ENCODE assay signal across 18 cellular contexts in genomic region chr2:169910109-169910799, GRCh38.
DNase-seq lines count a peak whose midpoint lies in the region; ATAC-seq, FAIRE-seq and TF ChIP-seq lines count a peak whose summit lies in the region.
"Had no signal": no experiment of that assay in that cellular context is flagged by ENCODE, and none has a peak within 500 bp of the region (broad histone marks: within the 10 kb centered on the region; RNA-seq: fewer than 3 reads in every experiment).

No MANE protein-coding gene starts in this region.

- H3K9me3 ChIP-seq in K562 (replicated peaks; ENCODE audit: control insufficient read depth, insufficient read depth, low read depth, low read length) = no peaks in the 10 kb centered on the region
- no peaks in the 10 kb centered on the region for H3K9me3 ChIP-seq in upper lobe of left lung

- H3K27ac Mint-ChIP-seq in nephron progenitor cell = no peak overlapping the region
- H3K27ac Mint-ChIP-seq: H9 had no signal

- H3K4me2 ChIP-seq in K562 (ENCODE audit: insufficient read depth, low read length) = peak overlapping the region; percentile 11; the same call in 1 of the 2 replicates

- no peak overlapping the region for H3K4me3 ChIP-seq in K562
- H3K4me3 ChIP-seq in upper lobe of left lung = no peak overlapping the region

- H3K9me1 ChIP-seq in K562 (ENCODE audit: control insufficient read depth, insufficient read depth, low read length) = peaks cover 5% of the 10 kb centered on the region

- no peak overlapping the region for H2AFZ ChIP-seq in K562 (ENCODE audit: low read depth, low read length)

- BruUV-seq in K562 (replicated peaks; lab: Mats Ljungman, UMichigan) = no TSS peak

- no peaks in the 10 kb centered on the region for H3K9me3 Mint-ChIP-seq in nephron progenitor cell
- H3K9me3 Mint-ChIP-seq: CD4-positive, CD25-positive, alpha-beta regulatory T cell; H9 had no signal

- TF ChIP-seq POLR2A in K562 (conservative IDR thresholded peaks at IDR 0.05) (no peak), upper lobe of left lung (IDR thresholded peaks at IDR 0.05) (no peak)

- peaks cover 31% of the 10 kb centered on the region for H3K36me3 Mint-ChIP-seq in nephron progenitor cell (ENCODE audit: low read depth)

- no peaks in the 10 kb centered on the region for H3K27me3 Mint-ChIP-seq in nephron progenitor cell (ENCODE audit: low read depth, poor library complexity)
- H3K27me3 Mint-ChIP-seq: CD4-positive, CD25-positive, alpha-beta regulatory T cell had no signal

- peaks cover 7% of the 10 kb centered on the region; the same call in 2 of the 3 replicates for H3K79me2 ChIP-seq in K562 (ENCODE audit: control insufficient read depth, insufficient read depth, low read length)

- H3K36me3 ChIP-seq in K562 (ENCODE audit: control insufficient read depth, insufficient read depth, low read length) (peaks cover 53% of the 10 kb centered on the region), upper lobe of left lung (peaks cover 0 to 18% (median 0%) of the 10 kb centered on the region in 4 donors)

- H3K27me3 ChIP-seq in K562 (ENCODE audit: control insufficient read depth in 2 of 2, insufficient read depth in 2 of 2, low read length in 2 of 2) (no peaks in the 10 kb centered on the region), upper lobe of left lung (no peaks in the 10 kb centered on the region)

- CTCF ChIA-PET in K562 (lab: Yijun Ruan, JAX; ENCODE audit: low intra/inter-chr PET ratio) = interaction anchor here (0.5 kb wide), 1 partner anchor 59 kb away, joined by 5 read pairs; no protein-coding TSS in a partner anchor

- peak overlapping the region; percentile 45; the same call in 2 of the 3 replicates for H3K27ac ChIP-seq in K562 (ENCODE audit: extremely low read depth, low read depth, low read length)
- H3K27ac ChIP-seq in upper lobe of left lung = no peak overlapping the region

- no peak for TF ChIP-seq RAD21 in K562 (CRISPR knock-in tag; conservative IDR thresholded peaks at IDR 0.05 in 1 of 2, IDR thresholded peaks at IDR 0.05 in 1 of 2)

- TF ChIP-seq EP300 in K562 (IDR thresholded peaks at IDR 0.05; ENCODE audit: low read length) (peak; percentile 86), upper lobe of left lung (IDR thresholded peaks at IDR 0.05) (no peak)

- 9% methylated on average over 7 of the region's 7 CpGs for WGBS in K562 (ENCODE audit: insufficient coverage, low coverage, missing lambda C conversion rate)
- WGBS in upper lobe of left lung, 2 donors = 79 to 81% methylated on average over 7 of the region's 7 CpGs

- DNase-seq in COLO829 (ENCODE audit: low spot score) (peak; percentile 63), K562 (ENCODE audit: extremely low read depth in 1 of 4, low spot score in 3 of 4) (peak; percentile 48 to 81 (median 67)), nephron progenitor cell (no peak), upper lobe of left lung (no peak), DMS79 (lab: John Stamatoyannopoulos, UW) (no peak)
- DNase-seq: 8988T; CD4-positive, CD25-positive, alpha-beta regulatory T cell; DMS153; GF-D8; H9; NCI-H1092 treated with DMSO at 0.1 percent for 48 hours; NCI-H2081; NCI-H2171 treated with DMSO at 0.1 percent for 48 hours had no signal

- FAIRE-seq in K562 (lab: Jason Lieb, UNC) (peak; percentile 67), islet of Langerhans (lab: Jason Lieb, UNC) (peak; percentile 38)
- FAIRE-seq: RCC 7860 had no signal

- H3K4me1 ChIP-seq in K562 (replicated peaks in 1 of 2; ENCODE audit: control insufficient read depth in 2 of 2, insufficient read depth in 2 of 2, low read length in 2 of 2) = peaks cover 0 to 18% of the 10 kb centered on the region in 2 experiments; a peak in 4 of 5 replicates
- H3K4me1 ChIP-seq in upper lobe of left lung = no peaks in the 10 kb centered on the region

- ATAC-seq in SK-N-SH treated with all-trans-retinoic acid at 6 μM for 48 hours (peak; percentile 85), K562 (peak; percentile 97), upper lobe of left lung (ENCODE audit: low FRiP score in 2 of 2) (no peak), HG02588 (IDR thresholded peaks at IDR 0.05; ENCODE audit: unreplicated experiment) (no peak)
- ATAC-seq: Right ventricle myocardium inferior had no signal

- H3K9ac ChIP-seq in K562 (ENCODE audit: insufficient read depth in 1 of 2, low read depth in 2 of 2, low read length in 2 of 2) = no peak overlapping the region

- no peak overlapping the region for H3K4me3 Mint-ChIP-seq in nephron progenitor cell
- H3K4me3 Mint-ChIP-seq: CD4-positive, CD25-positive, alpha-beta regulatory T cell; H9 had no signal

- H3K4me1 Mint-ChIP-seq in nephron progenitor cell = no peaks in the 10 kb centered on the region

- H4K20me1 ChIP-seq in K562 (replicated peaks; ENCODE audit: control insufficient read depth, insufficient read depth, low read length) = no peaks in the 10 kb centered on the region

- in situ Hi-C loops in K562 (cut with MboI) = no loop called here

- intact Hi-C loops in K562 (cut with micrococcal nuclease) = loop anchor here (1.0 kb wide), 1 partner anchor 16 kb away; no protein-coding TSS in a partner anchor

- POLR2A ChIA-PET in K562 (lab: Yijun Ruan, JAX) = interaction anchor here (0.7 to 1.8 kb wide), 6 partner anchors 12 to 82 kb away, joined by 3 to 9 read pairs (median 4); no protein-coding TSS in a partner anchor

- TF ChIP-seq CTCF in K562 (IDR thresholded peaks at IDR 0.05 in 2 of 3, conservative IDR thresholded peaks at IDR 0.05 in 1 of 3; ENCODE audit: insufficient read depth in 2 of 3, low read depth in 1 of 3, low read length in 3 of 3) = peak in 1 of 3 experiments; percentile 6; a peak in 1 of 6 replicates
- TF ChIP-seq CTCF in nephron progenitor cell (IDR thresholded peaks at IDR 0.05) = no peak
- no peak for TF ChIP-seq CTCF in upper lobe of left lung (IDR thresholded peaks at IDR 0.05)

TF ChIP-seq in SK-N-SH treated with all-trans-retinoic acid at 6 μM for 48 hours, 23 proteins besides CTCF, POLR2A, EP300 and RAD21 (continues in another document):
- no peak for TF ChIP-seq POU6F1 (CRISPR knock-in tag; IDR thresholded peaks at IDR 0.05; ENCODE audit: borderline replicate concordance, low read depth)
- TF ChIP-seq ESRRG (CRISPR knock-in tag; IDR thresholded peaks at IDR 0.05) = peak; percentile 76; the same call in 1 of the 2 replicates

TF ChIP-seq in K562, 482 proteins besides CTCF, POLR2A, EP300 and RAD21 (continues in another document):
- peak; percentile 46 for TF ChIP-seq DACH1 (IDR thresholded peaks at IDR 0.05; ENCODE audit: partially characterized antibody)
- TF ChIP-seq SMARCB1 (IDR thresholded peaks at IDR 0.05; ENCODE audit: insufficient read length, low read depth) = peak; percentile 74
- TF ChIP-seq HDAC2 (IDR thresholded peaks at IDR 0.05) = peak; percentile 91; the same call in 1 of the 2 replicates
- TF ChIP-seq FOS (IDR thresholded peaks at IDR 0.05; ENCODE audit: extremely low read depth, insufficient read length) = peak; percentile 15
- no peak for TF ChIP-seq TFAM (CRISPR knock-in tag; conservative IDR thresholded peaks at IDR 0.05)
- peak; percentile 97 for TF ChIP-seq SMARCA4 (IDR thresholded peaks at IDR 0.05)
- peak; percentile 95 for TF ChIP-seq ARID1B (IDR thresholded peaks at IDR 0.05)
- peak; percentile 70 for TF ChIP-seq SMAD4 (CRISPR knock-in tag; conservative IDR thresholded peaks at IDR 0.05)
- TF ChIP-seq ZNF316 (IDR thresholded peaks at IDR 0.05) = peak; percentile 49; the same call in 1 of the 2 replicates
- peak; percentile 30; the same call in 1 of the 2 replicates for TF ChIP-seq NBN (IDR thresholded peaks at IDR 0.05; ENCODE audit: low read depth)
- no peak for TF ChIP-seq NELFE (IDR thresholded peaks at IDR 0.05; ENCODE audit: insufficient read depth, insufficient read length)
- no peak for TF ChIP-seq MECOM (CRISPR knock-in tag; IDR thresholded peaks at IDR 0.05)
- TF ChIP-seq LCOR (CRISPR knock-in tag; IDR thresholded peaks at IDR 0.05) = peak; percentile 25; the same call in 1 of the 2 replicates
- peak; percentile 54; the same call in 1 of the 2 replicates for TF ChIP-seq KLF16 (IDR thresholded peaks at IDR 0.05)
- TF ChIP-seq FOSL1 (tag; conservative IDR thresholded peaks at IDR 0.05) = peak; percentile 97
- TF ChIP-seq TRIM24 (IDR thresholded peaks at IDR 0.05) = peak; percentile 64 to 84
- TF ChIP-seq HMGN3 (IDR thresholded peaks at IDR 0.05; ENCODE audit: borderline replicate concordance, extremely low read depth, insufficient read length, low read depth, low read length) = peak; percentile 50
- TF ChIP-seq CXXC5 (CRISPR knock-in tag; IDR thresholded peaks at IDR 0.05) = peak; percentile 60
- peak; percentile 69; the same call in 1 of the 2 replicates for TF ChIP-seq POLR2AphosphoS5 (IDR thresholded peaks at IDR 0.05; ENCODE audit: control insufficient read depth, insufficient read depth, low read depth, low read length)
- peak in 1 of 2 experiments; percentile 83; a peak in 2 of 4 replicates for TF ChIP-seq RCOR1 (IDR thresholded peaks at IDR 0.05; ENCODE audit: borderline replicate concordance in 1 of 2, low read depth in 2 of 2, low read length in 2 of 2)
- peak; percentile 68 for TF ChIP-seq JUN (IDR thresholded peaks at IDR 0.05; ENCODE audit: borderline replicate concordance, low read depth, low read length)
- no peak for TF ChIP-seq JUN (CRISPR knock-in tag; IDR thresholded peaks at IDR 0.05; ENCODE audit: borderline replicate concordance)
- no peak for TF ChIP-seq ZNF507 (tag; conservative IDR thresholded peaks at IDR 0.05)
- TF ChIP-seq NFIC (IDR thresholded peaks at IDR 0.05) = peak; percentile 58
- peak; percentile 82 for TF ChIP-seq ZEB2 (IDR thresholded peaks at IDR 0.05)
- TF ChIP-seq CTBP1 (IDR thresholded peaks at IDR 0.05; ENCODE audit: borderline replicate concordance) = peak; percentile 80
- TF ChIP-seq TEAD4 (IDR thresholded peaks at IDR 0.05; ENCODE audit: low read length) = peak; percentile 92
- no peak for TF ChIP-seq TEAD4 (CRISPR knock-in tag; IDR thresholded peaks at IDR 0.05; ENCODE audit: borderline replicate concordance)
- TF ChIP-seq POLR3G (IDR thresholded peaks at IDR 0.05; ENCODE audit: extremely low read depth, insufficient read length, insufficient replicate concordance) = no peak
- peak; percentile 53 for TF ChIP-seq NEUROD1 (IDR thresholded peaks at IDR 0.05; ENCODE audit: borderline replicate concordance, low read depth, low read length, partially characterized antibody)
- peak; percentile 62 to 68; a peak in 3 of 4 replicates for TF ChIP-seq KDM1A (IDR thresholded peaks at IDR 0.05)
- TF ChIP-seq SOX6 (IDR thresholded peaks at IDR 0.05) = peak; percentile 99

Comparison
In these comparisons a context has a peak if more than half of its experiments do, and no peak if none do; other contexts are left out.
1. DNase-seq: peak in COLO829 (single experiment) and K562 (4 of 4); none in nephron progenitor cell (single experiment), upper lobe of left lung (0 of 2) and DMS79 (single experiment).
2. ATAC-seq: peak in SK-N-SH treated with all-trans-retinoic acid at 6 μM for 48 hours (single experiment) and K562 (single experiment); none in upper lobe of left lung (0 of 2) and HG02588 (single experiment).